Comparison of ENCODE assay signal across 1 cellular context in genomic region chr12:74646831-74647230, GRCh38.
TF ChIP-seq lines count a peak whose summit lies in the region.

No MANE protein-coding gene starts in this region.

TF ChIP-seq in IMR-90, 13 proteins besides CTCF, POLR2A, EP300 and RAD21 (continued from another document):
- TF ChIP-seq SMC3 (IDR thresholded peaks at IDR 0.05; ENCODE audit: low read depth, low read length), result no peak
- TF ChIP-seq BHLHE40 (IDR thresholded peaks at IDR 0.05; ENCODE audit: low read depth, low read length), result no peak
- no peak for TF ChIP-seq CHD1 (IDR thresholded peaks at IDR 0.05; ENCODE audit: low read depth, low read length)
- no peak for TF ChIP-seq RFX5 (IDR thresholded peaks at IDR 0.05; ENCODE audit: low read depth, low read length)
